In genomic region chr19:4175669-4175931, GRCh38 we compare ENCODE assay signal across 11 cellular contexts. TPM values are rescaled to one million over a fixed set of nuclear protein-coding genes. Genes with fewer than 3 reads are reported as not detected.
"Had no signal": no experiment of that assay in that cellular context is flagged by ENCODE, and none has a peak within 500 bp of the region (broad histone marks: within the 10 kb centered on the region; RNA-seq: fewer than 3 reads in every experiment).

No MANE protein-coding gene starts in this region.

- DNase-seq: GM23248, GOT3, H7, HFFc6, KG1 had no signal

- FAIRE-seq: HepG2 had no signal

- H3K4me3 ChIP-seq: GM23248, HAP-1 had no signal

- H2AFZ ChIP-seq: GM23248 had no signal

- ATAC-seq: HepG2 had no signal

- H3K9ac ChIP-seq: GM23248 had no signal

- H3K4me1 ChIP-seq: HAP-1 had no signal

- H3K4me3 Mint-ChIP-seq: HFFc6 had no signal

- H3K27ac Mint-ChIP-seq: HFFc6 had no signal

- H3K9me3 ChIP-seq: HAP-1 had no signal

- H3K9me3 Mint-ChIP-seq: HFFc6, IgD-negative memory B cell had no signal

- H3K27ac ChIP-seq: GM23248, HL-60 had no signal

RNA-seq across cellular contexts. Expression of gene ANKRD24, which starts 6.9 kb away (rescaled TPM):
- polyA plus RNA-seq: IgD-negative memory B cell had no signal

RNA-seq across cellular contexts. Expression of gene CREB3L3, which starts 22.2 kb away (rescaled TPM):
- total RNA-seq: GM23248, H4, H7, HFFc6, HT1080 had no signal
- polyA plus RNA-seq: GM23248, IgD-negative memory B cell had no signal

RNA-seq across cellular contexts. Expression of gene EBI3, which starts 53.7 kb away (rescaled TPM):
- total RNA-seq: GM23248, HepG2 had no signal
